ENCODE assay signal across 18 cellular contexts in genomic region chr5:54136666-54137440, GRCh38.
"Had no signal": no experiment of that assay in that cellular context is flagged by ENCODE, and none has a peak within 500 bp of the region (broad histone marks: within the 10 kb centered on the region; RNA-seq: fewer than 3 reads in every experiment).

No MANE protein-coding gene starts in this region.

- H3K27me3 ChIP-seq: adrenal gland, breast epithelium, esophagus squamous epithelium, heart right ventricle, right lobe of liver, stomach, transverse colon, vagina had no signal

- H3K4me3 Mint-ChIP-seq: stimulated activated memory B cell treated with anti-CD40 and anti-IgM and Interleukin-4, amounts not matched to agents 10 μg/mL and 1 μg/mL and 100 μg/mL, for 72 hours; T-cell had no signal

- H3K9me3 Mint-ChIP-seq: activated naive CD4-positive, alpha-beta T cell treated with anti-CD3 and anti-CD28 coated beads, Interleukin-2, amount 50 U/mL, for 72 hours; stimulated activated memory B cell treated with anti-CD40 and anti-IgM and Interleukin-4, amounts not matched to agents 10 μg/mL and 1 μg/mL and 100 μg/mL, for 72 hours; T-cell had no signal

- H3K4me3 ChIP-seq: adrenal gland, breast epithelium, coronary artery, esophagus squamous epithelium, heart right ventricle, right lobe of liver, stomach, transverse colon, vagina had no signal

- DNase-seq: activated CD4-positive, alpha-beta T cell treated with anti-CD3 and anti-CD28 coated beads for 1 hour; activated T-cell treated with anti-CD3 and anti-CD28 coated beads, Interleukin-2, amount 50 U/mL, for 1 hour; esophagus squamous epithelium; heart right ventricle; islet precursor cell; mammary epithelial cell; nucleus accumbens; right lobe of liver; small intestine; stomach; T-cell; transverse colon had no signal

- H3K4me1 Mint-ChIP-seq: stimulated activated memory B cell treated with anti-CD40 and anti-IgM and Interleukin-4, amounts not matched to agents 10 μg/mL and 1 μg/mL and 100 μg/mL, for 72 hours had no signal

- H3K27ac ChIP-seq: adrenal gland, breast epithelium, esophagus squamous epithelium, right lobe of liver, stomach, transverse colon, vagina had no signal

- H3K27ac Mint-ChIP-seq: activated naive CD4-positive, alpha-beta T cell treated with anti-CD3 and anti-CD28 coated beads, Interleukin-2, amount 50 U/mL, for 72 hours; stimulated activated memory B cell treated with anti-CD40 and anti-IgM and Interleukin-4, amounts not matched to agents 10 μg/mL and 1 μg/mL and 100 μg/mL, for 72 hours; T-cell had no signal

- H3K4me1 ChIP-seq: adrenal gland, breast epithelium, right lobe of liver, vagina had no signal

- ATAC-seq: activated naive CD4-positive, alpha-beta T cell treated with anti-CD3 and anti-CD28 coated beads, Interleukin-2, amount 50 U/mL, for 72 hours; right lobe of liver; stimulated activated memory B cell treated with anti-CD40 and anti-IgM and Interleukin-4, amounts not matched to agents 10 μg/mL and 1 μg/mL and 100 μg/mL, for 72 hours; T-cell had no signal

- H3K9me3 ChIP-seq: adrenal gland, breast epithelium, esophagus squamous epithelium, heart right ventricle, right lobe of liver, stomach, transverse colon, vagina had no signal

- H3K36me3 ChIP-seq: adrenal gland, breast epithelium, esophagus squamous epithelium, heart right ventricle, right lobe of liver, stomach, transverse colon, vagina had no signal

- H3K27me3 Mint-ChIP-seq: stimulated activated memory B cell treated with anti-CD40 and anti-IgM and Interleukin-4, amounts not matched to agents 10 μg/mL and 1 μg/mL and 100 μg/mL, for 72 hours; T-cell had no signal
